ENCODE assay signal across 17 cellular contexts in the genomic region with DNA sequence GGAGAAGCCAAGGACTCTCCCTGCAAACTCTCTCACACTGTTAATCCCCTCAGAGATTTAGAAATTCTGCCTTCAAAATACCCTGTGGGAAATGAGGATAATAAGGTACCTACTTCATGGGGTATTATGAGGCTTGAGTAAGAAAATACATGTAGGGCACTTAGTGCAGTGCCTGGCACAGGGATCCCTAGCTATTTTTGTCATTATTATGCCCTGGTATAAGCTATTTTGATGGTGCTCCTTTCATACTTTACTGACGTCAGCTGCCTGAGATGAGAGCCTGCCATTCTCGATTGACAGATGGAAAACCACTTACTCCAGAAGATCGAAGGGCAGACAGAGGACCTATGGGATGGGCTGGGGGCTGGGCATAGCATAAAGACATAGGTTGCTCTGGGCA. TPM values are rescaled to one million over a fixed set of nuclear protein-coding genes. Genes with fewer than 3 reads are reported as not detected.
A peak's percentile ranks its signal among the peaks of the same experiment; 100 is the strongest.
DNase-seq lines count a peak whose midpoint lies in the region; ATAC-seq, FAIRE-seq and TF ChIP-seq lines count a peak whose summit lies in the region.
"Had no signal": no experiment of that assay in that cellular context is flagged by ENCODE, and none has a peak within 500 bp of the region (broad histone marks: within the 10 kb centered on the region; RNA-seq: fewer than 3 reads in every experiment).

No MANE protein-coding gene starts in this region.

- no peaks in the 10 kb centered on the region for H3K79me2 ChIP-seq in HepG2 (ENCODE audit: insufficient read depth, low read length)

- BruUV-seq in HepG2 (replicated peaks; lab: Mats Ljungman, UMichigan): no TSS peak

- no peak overlapping the region for H3K4ac ChIP-seq in neuronal stem cell (ENCODE audit: low read length)

- H3K9me3 ChIP-seq in HepG2 (ENCODE audit: low read length) (no peaks in the 10 kb centered on the region), right lobe of liver (no peaks in the 10 kb centered on the region), SK-N-MC (ENCODE audit: low read depth, low read length) (no peaks in the 10 kb centered on the region), neuronal stem cell (replicated peaks in 1 of 2; ENCODE audit: control insufficient read depth in 2 of 2, insufficient read depth in 1 of 2, low read depth in 1 of 2, low read length in 2 of 2) (no peaks in the 10 kb centered on the region), aorta (ENCODE audit: control insufficient read depth, low read length) (no peaks in the 10 kb centered on the region), MG63 (no peaks in the 10 kb centered on the region), upper lobe of left lung (no peaks in the 10 kb centered on the region)
- no peaks in the 10 kb centered on the region for H3K9me3 ChIP-seq in CD8-positive, alpha-beta T cell (ENCODE audit: low read length)
- H3K9me3 ChIP-seq: A549 had no signal

- TF ChIP-seq EP300 in HepG2 (IDR thresholded peaks at IDR 0.05; ENCODE audit: low read depth in 2 of 2, low read length in 2 of 2): no peak
- TF ChIP-seq EP300 in HepG2 (CRISPR knock-in tag; IDR thresholded peaks at IDR 0.05; ENCODE audit: borderline replicate concordance): no peak
- TF ChIP-seq EP300 in upper lobe of left lung (IDR thresholded peaks at IDR 0.05): no peak

- POLR2A ChIA-PET in HepG2 (lab: Yijun Ruan, JAX): no interaction called here
- POLR2A ChIA-PET in CD8-positive, alpha-beta T cell (lab: Charles Lee): no interaction called here

- H3K14ac ChIP-seq in neuronal stem cell (ENCODE audit: low read length): no peak overlapping the region

- no peaks in the 10 kb centered on the region for H3K79me1 ChIP-seq in neuronal stem cell (ENCODE audit: low read depth, low read length)

- no peak overlapping the region for H2BK15ac ChIP-seq in neuronal stem cell (ENCODE audit: low read length)

- H3K27ac ChIP-seq in HepG2 (ENCODE audit: extremely low read length, insufficient read depth, low read length) (no peak overlapping the region), right lobe of liver (no peak overlapping the region), SK-N-MC (0 out of 2 replicates have a peak overlapping the region, but pooled peaks have one; percentile 92), neuronal stem cell (replicated peaks; ENCODE audit: low read length) (no peak overlapping the region), aorta (ENCODE audit: low read depth in 1 of 2, low read length in 2 of 2) (peak overlapping the region; percentile 72 to 95), upper lobe of left lung (no peak overlapping the region)
- no peak overlapping the region for H3K27ac ChIP-seq in CD8-positive, alpha-beta T cell (ENCODE audit: low read depth, low read length)
- H3K27ac ChIP-seq: A549, C4-2B had no signal

- no peak overlapping the region for H3K9ac ChIP-seq in HepG2 (ENCODE audit: insufficient read depth, low read depth, low read length)
- H3K9ac ChIP-seq in SK-N-MC (ENCODE audit: insufficient read length): no peak overlapping the region
- H3K9ac ChIP-seq in neuronal stem cell (ENCODE audit: low read depth, low read length, poor library complexity): no peak overlapping the region

- H3K4me1 Mint-ChIP-seq in CD8-positive, alpha-beta T cell (ENCODE audit: low read depth): no peaks in the 10 kb centered on the region

- in situ Hi-C loops in HepG2 (cut with HindIII; ENCODE audit: extremely low pct_ligation_motif_present, low pct_unique_long_range_greater_than_20kb): no loop called here

- no peak overlapping the region for H2AK5ac ChIP-seq in neuronal stem cell (ENCODE audit: low read depth, low read length)

- intact Hi-C loops in HepG2 (cut with micrococcal nuclease; ENCODE audit: unreplicated experiment): no loop called here
- intact Hi-C loops in right lobe of liver (cut with DNase I): no loop called here
- intact Hi-C loops in aorta (cut with DNase I): no loop called here
- intact Hi-C loops in CD8-positive, alpha-beta T cell (cut with DNase I, micrococcal nuclease): no loop called here

- no peak overlapping the region for H4K91ac ChIP-seq in neuronal stem cell (ENCODE audit: low read depth, low read length, poor library complexity)

- H3K4me3 ChIP-seq in HepG2 (replicated peaks in 1 of 3; ENCODE audit: insufficient read depth in 1 of 3, low read depth in 2 of 3, low read length in 3 of 3) (no peak overlapping the region), right lobe of liver (no peak overlapping the region), SK-N-MC (no peak overlapping the region), neuronal stem cell (ENCODE audit: low read length in 2 of 2) (no peak overlapping the region), aorta (ENCODE audit: low read length in 2 of 2) (no peak overlapping the region), MG63 (no peak overlapping the region), upper lobe of left lung (no peak overlapping the region)
- H3K4me3 ChIP-seq in CD8-positive, alpha-beta T cell (ENCODE audit: low read depth, low read length): no peak overlapping the region
- H3K4me3 ChIP-seq: A549 had no signal

- no peak overlapping the region for H4K8ac ChIP-seq in neuronal stem cell (ENCODE audit: low read depth, low read length)

- H3K27me3 ChIP-seq in HepG2 (ENCODE audit: control insufficient read depth in 1 of 2, insufficient read depth in 2 of 2, low read length in 2 of 2) (no peaks in the 10 kb centered on the region; a peak in 1 of 5 replicates), right lobe of liver (no peaks in the 10 kb centered on the region), neuronal stem cell (ENCODE audit: control insufficient read depth in 3 of 3, insufficient read depth in 3 of 3, low read depth in 1 of 3, low read length in 3 of 3) (no peaks in the 10 kb centered on the region), aorta (ENCODE audit: control insufficient read depth in 1 of 2, insufficient read depth in 2 of 2, low read length in 1 of 2) (no peaks in the 10 kb centered on the region), MG63 (no peaks in the 10 kb centered on the region), upper lobe of left lung (no peaks in the 10 kb centered on the region)
- no peaks in the 10 kb centered on the region for H3K27me3 ChIP-seq in CD8-positive, alpha-beta T cell (ENCODE audit: insufficient read depth, low read length)

- H3K18ac ChIP-seq in neuronal stem cell (ENCODE audit: low read length): no peak overlapping the region

- H2BK12ac ChIP-seq in neuronal stem cell (ENCODE audit: low read length): no peak overlapping the region

- no peaks in the 10 kb centered on the region for H4K20me1 ChIP-seq in HepG2 (ENCODE audit: insufficient read depth, low read length)

- H3K9me3 Mint-ChIP-seq in CD8-positive, alpha-beta T cell: no peaks in the 10 kb centered on the region

- CTCF ChIA-PET in HepG2 (lab: Yijun Ruan, JAX; ENCODE audit: low intra/inter-chr PET ratio, low total read pairs): no interaction called here
- CTCF ChIA-PET in CD8-positive, alpha-beta T cell (lab: Charles Lee): interaction anchor here (0.6 kb wide), 1 partner anchor 27 kb away, joined by 3 read pairs; no protein-coding TSS in a partner anchor

- ATAC-seq in HepG2 (no peak), right lobe of liver (no peak), aorta (ENCODE audit: low FRiP score) (peak; percentile 79), upper lobe of left lung (ENCODE audit: low FRiP score in 2 of 2) (no peak)
- no peak for ATAC-seq in CD8-positive, alpha-beta T cell
- ATAC-seq: A549 had no signal

- H3K27ac Mint-ChIP-seq in CD8-positive, alpha-beta T cell: no peak overlapping the region

- 3% methylated on average over 3 of the region's 3 CpGs for WGBS in HepG2 (ENCODE audit: low lambda C conversion rate)
- 78% methylated on average over 3 of the region's 3 CpGs for WGBS in right lobe of liver (ENCODE audit: insufficient coverage, low coverage, low lambda C conversion rate, missing lambda C conversion rate)
- no CpG with 5 or more reads among the region's 3 CpGs for WGBS in neuronal stem cell (ENCODE audit: extremely low coverage in 2 of 2, insufficient read length in 2 of 2, insufficient replicate concordance in 1 of 2), 2 donors
- WGBS in aorta, 2 donors: 9 to 14% methylated on average over 3 of the region's 3 CpGs
- WGBS in upper lobe of left lung, 2 donors: 76 to 89% methylated on average over 3 of the region's 3 CpGs

- no peak overlapping the region for H3K23ac ChIP-seq in neuronal stem cell (ENCODE audit: low read depth, low read length, poor library complexity)

- no peaks in the 10 kb centered on the region for H3K36me3 ChIP-seq in HepG2 (replicated peaks in 1 of 2; ENCODE audit: control insufficient read depth in 1 of 2, insufficient read depth in 2 of 2, low read length in 2 of 2)
- no peaks in the 10 kb centered on the region for H3K36me3 ChIP-seq in right lobe of liver
- H3K36me3 ChIP-seq in SK-N-MC (ENCODE audit: insufficient read depth, low read length): no peaks in the 10 kb centered on the region
- H3K36me3 ChIP-seq in neuronal stem cell (replicated peaks in 1 of 2; ENCODE audit: control insufficient read depth in 2 of 2, insufficient read depth in 2 of 2, low read length in 2 of 2): no peaks in the 10 kb centered on the region
- H3K36me3 ChIP-seq in aorta (ENCODE audit: control insufficient read depth in 1 of 2, insufficient read depth in 2 of 2, low read length in 1 of 2): no peaks in the 10 kb centered on the region
- H3K36me3 ChIP-seq in CD8-positive, alpha-beta T cell (ENCODE audit: insufficient read depth, low read length): no peaks in the 10 kb centered on the region
- H3K36me3 ChIP-seq in MG63: peaks cover 75% of the 10 kb centered on the region
- H3K36me3 ChIP-seq in upper lobe of left lung: no peaks in the 10 kb centered on the region

- H3K27me3 Mint-ChIP-seq in CD8-positive, alpha-beta T cell (ENCODE audit: low read depth): peaks cover 35% of the 10 kb centered on the region

- no peak overlapping the region for H2BK5ac ChIP-seq in neuronal stem cell (ENCODE audit: low read length)

- H2AFZ ChIP-seq in HepG2 (ENCODE audit: low read length) (no peak overlapping the region), neuronal stem cell (ENCODE audit: low read length) (peak overlapping the region; percentile 79)

- TF ChIP-seq POLR2A in HepG2 (IDR thresholded peaks at IDR 0.05; ENCODE audit: insufficient read depth in 1 of 2, low read depth in 2 of 2, low read length in 2 of 2): no peak
- no peak for TF ChIP-seq POLR2A in right lobe of liver (IDR thresholded peaks at IDR 0.05)
- no peak for TF ChIP-seq POLR2A in upper lobe of left lung (IDR thresholded peaks at IDR 0.05)

- H3K4me3 Mint-ChIP-seq in CD8-positive, alpha-beta T cell: no peak overlapping the region

- no peak overlapping the region for H2BK120ac ChIP-seq in neuronal stem cell (ENCODE audit: low read depth, low read length)

- no peak for TF ChIP-seq RAD21 in HepG2 (CRISPR knock-in tag; IDR thresholded peaks at IDR 0.05)

- H3K4me2 ChIP-seq in HepG2 (ENCODE audit: low read depth, low read length): no peak overlapping the region
- H3K4me2 ChIP-seq in neuronal stem cell (ENCODE audit: insufficient read depth, low read length, poor library complexity, severe bottlenecking): no peak overlapping the region
- H3K4me2 ChIP-seq: A549 had no signal

- no peaks in the 10 kb centered on the region for H3K4me1 ChIP-seq in HepG2 (ENCODE audit: insufficient read depth, low read length)
- no peaks in the 10 kb centered on the region for H3K4me1 ChIP-seq in right lobe of liver
- H3K4me1 ChIP-seq in neuronal stem cell (ENCODE audit: control insufficient read depth in 2 of 2, insufficient read depth in 1 of 2, low read depth in 1 of 2, low read length in 2 of 2): peaks cover 0 to 10% of the 10 kb centered on the region in 2 donors
- peaks cover 7 to 17% of the 10 kb centered on the region in 2 donors for H3K4me1 ChIP-seq in aorta (ENCODE audit: control insufficient read depth in 1 of 2, insufficient read depth in 2 of 2, low read length in 2 of 2)
- H3K4me1 ChIP-seq in CD8-positive, alpha-beta T cell (ENCODE audit: insufficient read depth, low read length): no peaks in the 10 kb centered on the region
- H3K4me1 ChIP-seq in upper lobe of left lung: no peaks in the 10 kb centered on the region
- H3K4me1 ChIP-seq: A549 had no signal

- DNase-seq in HepG2 (ENCODE audit: low spot score) (no peak), right lobe of liver (no peak), SK-N-MC (ENCODE audit: low read depth, low spot score) (no peak), neuronal stem cell (ENCODE audit: low spot score) (no peak), aorta (no peak), MG63 (no peak), upper lobe of left lung (no peak)
- no peak for DNase-seq in CD8-positive, alpha-beta T cell
- DNase-seq: GOT3, Karpas-422, NCI-H1105 treated with DMSO at 0.1 percent for 48 hours, NCI-H1694 treated with DMSO at 0.1 percent for 48 hours, NCI-H748 treated with DMSO at 0.1 percent for 48 hours, SHP77 had no signal

- TF ChIP-seq CTCF in HepG2 (CRISPR knock-in tag; IDR thresholded peaks at IDR 0.05) (no peak), right lobe of liver (IDR thresholded peaks at IDR 0.05) (no peak), upper lobe of left lung (IDR thresholded peaks at IDR 0.05) (no peak)
- no peak for TF ChIP-seq CTCF in CD8-positive, alpha-beta T cell (IDR thresholded peaks at IDR 0.05)

- no peak for FAIRE-seq in HepG2 (lab: Jason Lieb, UNC)
- FAIRE-seq: A549, GM12892 had no signal

- no peaks in the 10 kb centered on the region for H3K36me3 Mint-ChIP-seq in CD8-positive, alpha-beta T cell

RNA-seq across cellular contexts. Expression of a gene that starts 30.1 kb away (rescaled TPM):
- total RNA-seq in HepG2 (2016; rRNA removed; fragmentation: Illumina TruSeq; extraction: Trizol) (not detected in 2 replicates), right lobe of liver (1 to 10 TPM in 2 of 6 experiments, under 1 TPM in 4; 0.29 to 2.1 (median 0.66) TPM), aorta (1 to 10 TPM; 4.5 to 6.6 TPM), upper lobe of left lung (1 to 10 TPM in 3 of 6 donors, under 1 TPM in 2, not detected in 1; 0.30 to 4.1 (median 1.2) TPM)
- total RNA-seq in HepG2 (2016; cell fraction: cytosol; rRNA removed; fragmentation: Illumina TruSeq; extraction: Trizol; ENCODE audit: low read depth): not detected in 2 replicates
- total RNA-seq in HepG2 (2016; cell fraction: insoluble cytoplasmic fraction; rRNA removed; fragmentation: Illumina TruSeq; extraction: Trizol): not detected in 2 replicates
- not detected in 2 replicates for total RNA-seq in HepG2 (2016; cell fraction: membrane; rRNA removed; fragmentation: Illumina TruSeq; extraction: Trizol)
- total RNA-seq in HepG2 (2016; cell fraction: nucleus; rRNA removed; fragmentation: Illumina TruSeq; extraction: Trizol): not detected in 2 replicates
- polyA plus RNA-seq in HepG2 (2011; rRNA removed) (not detected in 2 replicates), aorta (1 to 10 TPM; 2.6 to 4.1 TPM)
- polyA plus RNA-seq in HepG2 (2011; cell fraction: cytosol; rRNA removed): not detected in 2 replicates
- polyA plus RNA-seq in HepG2 (2011; cell fraction: nucleus; rRNA removed): not detected in 2 replicates
- not detected in 2 replicates for polyA plus RNA-seq in HepG2 (2012)
- polyA plus RNA-seq in HepG2 (2016; cell fraction: cytosol; fragmentation: Illumina TruSeq; extraction: Trizol; ENCODE audit: low read depth): not detected in 2 replicates
- not detected in 2 replicates for polyA plus RNA-seq in HepG2 (2016; cell fraction: insoluble cytoplasmic fraction; fragmentation: Illumina TruSeq; extraction: Trizol; ENCODE audit: low read depth)
- not detected in 2 replicates for polyA plus RNA-seq in HepG2 (2016; cell fraction: membrane; fragmentation: Illumina TruSeq; extraction: Trizol; ENCODE audit: low read depth)
- not detected in 2 replicates for polyA plus RNA-seq in HepG2 (2016; cell fraction: nucleus; fragmentation: Illumina TruSeq; extraction: Trizol; ENCODE audit: insufficient read depth, low read depth)
- not detected in 2 replicates for polyA minus RNA-seq in HepG2 (2011; rRNA and poly(A)+ RNA removed; ENCODE audit: low replicate concordance)
- not detected in 2 replicates for polyA minus RNA-seq in HepG2 (2011; cell fraction: cytosol; rRNA and poly(A)+ RNA removed)
- polyA minus RNA-seq in HepG2 (2011; cell fraction: nucleus; rRNA and poly(A)+ RNA removed): not detected in 2 replicates
- polyA plus RNA-seq in neuronal stem cell (2013, experiment 1 of 2): 0.03 TPM
- 0.03 TPM for polyA plus RNA-seq in neuronal stem cell (2013, experiment 2 of 2)
- not detected for total RNA-seq in CD8-positive, alpha-beta T cell
- total RNA-seq in MG63 (2014; rRNA removed; shearing (Covaris generic); ENCODE audit: low replicate concordance): 33.7 and 36.4 TPM in 2 replicates

Comparison
In these comparisons a context has a peak if more than half of its experiments do, and no peak if none do; other contexts are left out.
1. H3K27ac ChIP-seq: peak in SK-N-MC (single experiment) and aorta (2 of 2); none in HepG2 (single experiment), right lobe of liver (0 of 3), neuronal stem cell (single experiment), CD8-positive, alpha-beta T cell (single experiment) and upper lobe of left lung (0 of 4).